11 cellular contexts compared by ENCODE assay signal in the genomic region with DNA sequence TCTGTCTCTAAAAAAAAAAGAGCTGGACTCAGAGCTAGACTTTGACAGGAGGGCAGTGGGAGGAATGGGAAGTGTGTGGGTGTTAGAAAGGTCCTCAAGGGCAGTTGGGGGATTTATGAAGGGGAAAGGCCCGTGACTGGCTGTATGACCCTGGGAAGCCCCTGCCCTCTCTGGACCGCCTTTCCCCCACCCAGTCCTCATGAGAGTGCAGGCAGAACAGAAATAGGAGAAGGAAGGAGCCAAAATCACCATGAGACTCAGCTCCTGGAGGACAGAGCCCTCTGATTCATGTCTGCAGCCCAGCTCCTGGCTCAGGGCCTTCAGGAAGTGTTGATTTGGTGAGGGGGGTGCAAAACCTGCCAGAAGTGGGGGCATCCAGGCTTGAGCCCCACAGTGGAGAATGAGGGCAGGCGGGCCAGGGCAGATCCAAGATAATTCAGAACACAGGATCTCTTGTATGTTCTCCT. TPM values are rescaled to one million over a fixed set of nuclear protein-coding genes. Genes with fewer than 3 reads are reported as not detected.
DNase-seq lines count a peak whose midpoint lies in the region; ATAC-seq, FAIRE-seq and TF ChIP-seq lines count a peak whose summit lies in the region.
"Had no signal": no experiment of that assay in that cellular context is flagged by ENCODE, and none has a peak within 500 bp of the region (broad histone marks: within the 10 kb centered on the region; RNA-seq: fewer than 3 reads in every experiment).

No MANE protein-coding gene starts in this region.

- peaks cover 37% of the 10 kb centered on the region for H3K36me3 Mint-ChIP-seq in Calu3 (ENCODE audit: insufficient read depth, unreplicated experiment)
- H3K36me3 Mint-ChIP-seq: brain had no signal

- peaks cover 61% of the 10 kb centered on the region for H3K4me1 Mint-ChIP-seq in Calu3 (ENCODE audit: low read depth, unreplicated experiment)

- peak overlapping the region; percentile 86 for H3K4me2 ChIP-seq in GM12878 (ENCODE audit: control insufficient read depth, insufficient read depth)
- peak overlapping the region; percentile 27 for H3K4me2 ChIP-seq in osteoblast (ENCODE audit: insufficient read depth, low read length)

- in situ Hi-C loops in GM12878 (cut with MboI) = loop anchor here (25.0 kb wide), 2 partner anchors 1699 to 1826 kb away; partner anchors contain the start of genes ERFL and FOSB

- BruUV-seq in Calu3 (replicated peaks; lab: Mats Ljungman, UMichigan) (no TSS peak), GM12878 (replicated peaks; lab: Mats Ljungman, UMichigan) (TSS peak; percentile 96)

- H3K79me2 ChIP-seq in GM12878 (ENCODE audit: control insufficient read depth, insufficient read depth, low read length) (peaks cover 1% of the 10 kb centered on the region; the same call in 1 of the 2 replicates), osteoblast (ENCODE audit: insufficient read depth, low read length) (no peaks in the 10 kb centered on the region)

- no peaks in the 10 kb centered on the region for H3K9me3 Mint-ChIP-seq in Calu3 (ENCODE audit: low read depth, unreplicated experiment)
- H3K9me3 Mint-ChIP-seq: brain had no signal

- H3K4me1 ChIP-seq in GM12878 (ENCODE audit: control insufficient read depth, insufficient read depth, low read length) (peaks cover 69% of the 10 kb centered on the region), osteoblast (ENCODE audit: insufficient read depth, low read length) (peaks cover 68% of the 10 kb centered on the region)

- 6% methylated on average over 3 of the region's 3 CpGs for WGBS in GM12878 (ENCODE audit: insufficient coverage, insufficient replicate concordance, low lambda C conversion rate, missing lambda C conversion rate)

- intact Hi-C loops in Calu3 (cut with micrococcal nuclease; ENCODE audit: unreplicated experiment) (no loop called here), GM12878 (cut with micrococcal nuclease; ENCODE audit: unreplicated experiment) (no loop called here)

- H4K20me1 ChIP-seq in GM12878 (ENCODE audit: control insufficient read depth, insufficient read depth) (no peaks in the 10 kb centered on the region), osteoblast (ENCODE audit: insufficient read depth, low read length) (no peaks in the 10 kb centered on the region)

- no peak overlapping the region for H2AFZ ChIP-seq in GM12878 (ENCODE audit: control insufficient read depth, low read depth, low read length)
- H2AFZ ChIP-seq in osteoblast (ENCODE audit: low read length) = peak overlapping the region; percentile 50

- CTCF ChIA-PET in Calu3 (lab: Charles Lee) = interaction anchor here (0.9 to 2.0 kb wide), 2 partner anchors 46 to 95 kb away, joined by 3 to 8 read pairs; no protein-coding TSS in a partner anchor
- CTCF ChIA-PET in GM12878 (lab: Yijun Ruan, JAX) = interaction anchor here (0.6 to 20.8 kb wide), 6 partner anchors 9 to 971 kb away, joined by 3 to 324 read pairs (median 72); partner anchors contain the start of genes KCNN4 and SMG9

- DNase-seq in Calu3 (no peak), GM12878 (ENCODE audit: low read depth, low spot score) (no peak), osteoblast (ENCODE audit: insufficient read length, low spot score, missing footprints) (no peak), RCC 7860 (ENCODE audit: low spot score) (no peak), NCI-H1417 (lab: John Stamatoyannopoulos, UW) (no peak), NCI-H748 (lab: John Stamatoyannopoulos, UW; ENCODE audit: unreplicated experiment) (no peak), KG1 (lab: John Stamatoyannopoulos, UW) (no peak)
- DNase-seq: small intestine had no signal

- peak; percentile 49; the same call in 1 of the 2 replicates for TF ChIP-seq POLR2A in GM12878 (IDR thresholded peaks at IDR 0.05; ENCODE audit: low read depth, low read length)

- ATAC-seq in HG02759 (IDR thresholded peaks at IDR 0.05; ENCODE audit: unreplicated experiment) = peak; percentile 22
- peak; percentile 50 for ATAC-seq in GM12878

- SMC1A ChIA-PET in GM12878 (lab: Charles Lee; ENCODE audit: uncharacterized antibody, unreplicated experiment) = interaction anchor here (1.0 to 20.1 kb wide), 6 partner anchors 11 to 95 kb away, joined by 3 to 325 read pairs (median 46); partner anchors contain the start of genes KCNN4 and SMG9

- H3K4me3 Mint-ChIP-seq in Calu3 (ENCODE audit: low read depth, unreplicated experiment) = no peak overlapping the region
- H3K4me3 Mint-ChIP-seq: brain had no signal

- H3K9me3 ChIP-seq in GM12878 (replicated peaks; ENCODE audit: control insufficient read depth, insufficient read depth, low read length) (no peaks in the 10 kb centered on the region; the same call in 2 of the 3 replicates), osteoblast (ENCODE audit: low read depth, low read length) (no peaks in the 10 kb centered on the region)

- no peaks in the 10 kb centered on the region for H3K27me3 ChIP-seq in GM12878 (replicated peaks in 1 of 2; ENCODE audit: control insufficient read depth in 2 of 2, insufficient read depth in 2 of 2, low read length in 1 of 2)
- no peaks in the 10 kb centered on the region for H3K27me3 ChIP-seq in osteoblast (ENCODE audit: insufficient read depth, low read length)

- FAIRE-seq in GM12878 (lab: Jason Lieb, UNC) = peak; percentile 65
- FAIRE-seq in RCC 7860 (lab: Jason Lieb, UNC) = no peak
- FAIRE-seq: small intestine had no signal

- peak overlapping the region; percentile 76 for H3K9ac ChIP-seq in GM12878 (ENCODE audit: control insufficient read depth, insufficient read depth, low read length)

- TF ChIP-seq CTCF in Calu3 (IDR thresholded peaks at IDR 0.05; ENCODE audit: unreplicated experiment) = no peak
- TF ChIP-seq CTCF in GM12878 (IDR thresholded peaks at IDR 0.05 in 2 of 3, conservative IDR thresholded peaks at IDR 0.05 in 1 of 3; ENCODE audit: control insufficient read depth in 2 of 3, extremely low read depth in 1 of 3, insufficient read depth in 1 of 3, low read depth in 3 of 3, low read length in 3 of 3) = no peak
- TF ChIP-seq CTCF in osteoblast (IDR thresholded peaks at IDR 0.05; ENCODE audit: extremely low read depth, low read depth, low read length) = no peak

- H3K27ac ChIP-seq in GM12878 (ENCODE audit: control insufficient read depth, insufficient read depth) (peak overlapping the region; percentile 100), osteoblast (ENCODE audit: low read depth, low read length) (peak overlapping the region; percentile 89)

- peaks cover 18 to 20% of the 10 kb centered on the region in 2 experiments for H3K36me3 ChIP-seq in GM12878 (ENCODE audit: control insufficient read depth in 2 of 2, insufficient read depth in 2 of 2, low read length in 1 of 2)
- no peaks in the 10 kb centered on the region for H3K36me3 ChIP-seq in osteoblast (ENCODE audit: insufficient read depth, low read length)

- H3K4me3 ChIP-seq in GM12878 (0 out of 2 replicates have a peak overlapping the region, but pooled peaks have one; percentile 39), osteoblast (ENCODE audit: insufficient read depth, low read length) (no peak overlapping the region)

- no peaks in the 10 kb centered on the region for H3K27me3 Mint-ChIP-seq in Calu3 (ENCODE audit: unreplicated experiment)

- peak overlapping the region; percentile 57 for H3K27ac Mint-ChIP-seq in Calu3 (ENCODE audit: unreplicated experiment)

- TF ChIP-seq RAD21 in GM12878 (IDR thresholded peaks at IDR 0.05; ENCODE audit: insufficient read depth, low read depth, low read length) = peak; percentile 20; the same call in 1 of the 2 replicates

- RAD21 ChIA-PET in GM12878 (lab: Charles Lee; ENCODE audit: unreplicated experiment) = interaction anchor here (1.0 to 8.3 kb wide), 7 partner anchors 9 to 94 kb away, joined by 4 to 167 read pairs (median 55); partner anchors contain the start of genes KCNN4, PLAUR and SMG9

- POLR2A ChIA-PET in GM12878 (lab: Charles Lee) = interaction anchor here (1.1 to 18.9 kb wide), 3 partner anchors 13 to 22 kb away, joined by 3 to 389 read pairs (median 307); partner anchors contain the start of genes KCNN4 and SMG9

- TF ChIP-seq EP300 in GM12878 (IDR thresholded peaks at IDR 0.05; ENCODE audit: borderline replicate concordance in 1 of 2, control insufficient read depth in 1 of 2, low read depth in 2 of 2, low read length in 2 of 2) = peak in 1 of 2 experiments; percentile 75; a peak in 2 of 4 replicates

RNA-seq across cellular contexts. Expression of gene SMG9, which starts 8.7 kb away (rescaled TPM):
- 69.1 and 85.5 TPM in 2 replicates for total RNA-seq in Calu3 (2022)
- 148 and 165 TPM in 2 replicates for total RNA-seq in GM12878 (2013; cell fraction: nucleolus; rRNA removed)
- total RNA-seq in GM12878 (2014; rRNA removed) = 23.5 and 28.1 TPM in 2 replicates
- total RNA-seq in GM12878 (2014; rRNA removed; fragmentation: Illumina TruSeq; extraction: Trizol) = 16.3 and 20.3 TPM in 2 replicates
- total RNA-seq in GM12878 (2021) = 45.4 and 52.2 TPM in 2 replicates
- polyA plus RNA-seq in GM12878 (2011; ENCODE audit: low read depth) = 8.1 TPM
- polyA plus RNA-seq in GM12878 (2011; rRNA removed) = 20.6 and 48.9 TPM in 2 replicates
- polyA plus RNA-seq in GM12878 (2011; cell fraction: cytosol; rRNA removed) = 47.7 and 58.0 TPM in 2 replicates
- polyA plus RNA-seq in GM12878 (2011; cell fraction: nucleus; rRNA removed) = 125 and 147 TPM in 2 replicates
- polyA plus RNA-seq in GM12878 (2012) = 20.1 and 31.2 TPM in 2 replicates
- 21.9 and 26.4 TPM in 2 replicates for polyA plus RNA-seq in GM12878 (2014; fragmentation: Illumina TruSeq; extraction: Trizol)
- 1 to 10 TPM in 1 of 2 experiments, under 1 TPM in 1; 0.69 to 4.0 TPM for polyA plus RNA-seq in GM12878 (2014; fragmentation: Nextera tagmentation; extraction: Ambion mirVana)
- polyA plus RNA-seq in GM12878 (2014; rRNA removed) = 34.4 and 34.6 TPM in 2 replicates
- 10 to 100 TPM; 28.2 to 30.4 TPM for polyA plus RNA-seq in GM12878 (2016; fragmentation: Nextera tagmentation; extraction: Ambion mirVana)
- 22.4 and 25.9 TPM in 2 replicates for polyA minus RNA-seq in GM12878 (2011; rRNA and poly(A)+ RNA removed)
- polyA minus RNA-seq in GM12878 (2011; cell fraction: cytosol; rRNA and poly(A)+ RNA removed) = 12.4 and 17.5 TPM in 2 replicates
- polyA minus RNA-seq in GM12878 (2011; cell fraction: nucleus; rRNA and poly(A)+ RNA removed) = 21.2 and 29.7 TPM in 2 replicates
- 14.5 and 17.4 TPM in 2 replicates for total RNA-seq in osteoblast

RNA-seq across cellular contexts. Expression of gene KCNN4, which starts 17.3 kb away (rescaled TPM):
- total RNA-seq in Calu3 (2022) (147 and 152 TPM in 2 replicates), GM12878 (2014; rRNA removed) (87.6 and 97.0 TPM in 2 replicates), GM12878 (2014; rRNA removed; fragmentation: Illumina TruSeq; extraction: Trizol) (52.9 and 53.6 TPM in 2 replicates), GM12878 (2021) (92.0 and 92.4 TPM in 2 replicates), osteoblast (6.5 and 7.2 TPM in 2 replicates)
- 118 TPM in 2 replicates for total RNA-seq in GM12878 (2013; cell fraction: nucleolus; rRNA removed)
- 29.1 TPM for polyA plus RNA-seq in GM12878 (2011; ENCODE audit: low read depth)
- polyA plus RNA-seq in GM12878 (2011; rRNA removed) (39.5 and 70.5 TPM in 2 replicates), GM12878 (2014; fragmentation: Illumina TruSeq; extraction: Trizol) (15.6 and 62.7 TPM in 2 replicates), GM12878 (2014; fragmentation: Nextera tagmentation; extraction: Ambion mirVana) (1 to 10 TPM; 1.4 to 6.3 TPM), GM12878 (2014; rRNA removed) (112 and 132 TPM in 2 replicates), GM12878 (2016; fragmentation: Nextera tagmentation; extraction: Ambion mirVana) (10 to 100 TPM; 85.3 to 93.9 TPM)
- 99.1 and 145 TPM in 2 replicates for polyA plus RNA-seq in GM12878 (2011; cell fraction: cytosol; rRNA removed)
- 312 and 313 TPM in 2 replicates for polyA plus RNA-seq in GM12878 (2011; cell fraction: nucleus; rRNA removed)
- polyA plus RNA-seq in GM12878 (2012) = 45.7 and 52.2 TPM in 2 replicates
- polyA minus RNA-seq in GM12878 (2011; rRNA and poly(A)+ RNA removed) = 81.3 and 123 TPM in 2 replicates
- 41.2 and 45.3 TPM in 2 replicates for polyA minus RNA-seq in GM12878 (2011; cell fraction: cytosol; rRNA and poly(A)+ RNA removed)
- 43.9 and 68.7 TPM in 2 replicates for polyA minus RNA-seq in GM12878 (2011; cell fraction: nucleus; rRNA and poly(A)+ RNA removed)

RNA-seq across cellular contexts. Expression of gene LYPD5, which starts 38.7 kb away (rescaled TPM):
- 5.0 and 6.4 TPM in 2 replicates for total RNA-seq in Calu3 (2022)
- total RNA-seq in GM12878 (2013; cell fraction: nucleolus; rRNA removed) = 0.25 TPM in 1 of 2 replicates, not detected in the other
- total RNA-seq in GM12878 (2014; rRNA removed) = 0.76 and 1.4 TPM in 2 replicates
- 0.37 and 0.40 TPM in 2 replicates for total RNA-seq in GM12878 (2014; rRNA removed; fragmentation: Illumina TruSeq; extraction: Trizol)
- total RNA-seq in GM12878 (2021) = 0.69 and 1.5 TPM in 2 replicates
- polyA plus RNA-seq in GM12878 (2011; ENCODE audit: low read depth) = not detected
- 0.04 and 0.09 TPM in 2 replicates for polyA plus RNA-seq in GM12878 (2011; rRNA removed)
- 0.10 and 0.16 TPM in 2 replicates for polyA plus RNA-seq in GM12878 (2011; cell fraction: cytosol; rRNA removed)
- polyA plus RNA-seq in GM12878 (2011; cell fraction: nucleus; rRNA removed) = 0.37 TPM in 1 of 2 replicates, not detected in the other
- 0.23 and 0.51 TPM in 2 replicates for polyA plus RNA-seq in GM12878 (2012)
- polyA plus RNA-seq in GM12878 (2014; fragmentation: Illumina TruSeq; extraction: Trizol) = 0.56 and 0.62 TPM in 2 replicates
- under 1 TPM in 1 of 2 experiments, not detected in 1; 0.24 TPM for polyA plus RNA-seq in GM12878 (2014; fragmentation: Nextera tagmentation; extraction: Ambion mirVana)
- polyA plus RNA-seq in GM12878 (2014; rRNA removed) = 2.0 and 2.2 TPM in 2 replicates
- 1 to 10 TPM; 1.1 to 1.5 TPM for polyA plus RNA-seq in GM12878 (2016; fragmentation: Nextera tagmentation; extraction: Ambion mirVana)
- not detected in 2 replicates for polyA minus RNA-seq in GM12878 (2011; rRNA and poly(A)+ RNA removed)
- polyA minus RNA-seq in GM12878 (2011; cell fraction: cytosol; rRNA and poly(A)+ RNA removed) = not detected in 2 replicates
- polyA minus RNA-seq in GM12878 (2011; cell fraction: nucleus; rRNA and poly(A)+ RNA removed) = 0.36 TPM in 1 of 2 replicates, not detected in the other
- total RNA-seq in osteoblast = 0.29 and 0.72 TPM in 2 replicates

RNA-seq across cellular contexts. Expression of gene IRGC, which starts 47.6 kb away (rescaled TPM):
- not detected in 2 replicates for total RNA-seq in Calu3 (2022)
- not detected in 2 replicates for total RNA-seq in GM12878 (2013; cell fraction: nucleolus; rRNA removed)
- total RNA-seq in GM12878 (2014; rRNA removed) = not detected in 2 replicates
- not detected in 2 replicates for total RNA-seq in GM12878 (2014; rRNA removed; fragmentation: Illumina TruSeq; extraction: Trizol)
- not detected in 2 replicates for total RNA-seq in GM12878 (2021)
- polyA plus RNA-seq in GM12878 (2011; ENCODE audit: low read depth) = not detected
- not detected in 2 replicates for polyA plus RNA-seq in GM12878 (2011; rRNA removed)
- polyA plus RNA-seq in GM12878 (2011; cell fraction: cytosol; rRNA removed) = not detected in 2 replicates
- not detected in 2 replicates for polyA plus RNA-seq in GM12878 (2011; cell fraction: nucleus; rRNA removed)
- polyA plus RNA-seq in GM12878 (2012) = not detected in 2 replicates
- not detected in 2 replicates for polyA plus RNA-seq in GM12878 (2014; fragmentation: Illumina TruSeq; extraction: Trizol)
- polyA plus RNA-seq in GM12878 (2014; fragmentation: Nextera tagmentation; extraction: Ambion mirVana) = under 1 TPM in 1 of 2 experiments, not detected in 1; 0.04 TPM
- not detected in 2 replicates for polyA plus RNA-seq in GM12878 (2014; rRNA removed)
- not detected for polyA plus RNA-seq in GM12878 (2016; fragmentation: Nextera tagmentation; extraction: Ambion mirVana)
- polyA minus RNA-seq in GM12878 (2011; rRNA and poly(A)+ RNA removed) = not detected in 2 replicates
- not detected in 2 replicates for polyA minus RNA-seq in GM12878 (2011; cell fraction: cytosol; rRNA and poly(A)+ RNA removed)
- not detected in 2 replicates for polyA minus RNA-seq in GM12878 (2011; cell fraction: nucleus; rRNA and poly(A)+ RNA removed)
- total RNA-seq in osteoblast = not detected in 2 replicates
- total RNA-seq: urinary bladder had no signal
- polyA plus RNA-seq: small intestine, urinary bladder had no signal
